ENCODE assay signal across 20 cellular contexts in genomic region chr11:93519179-93519578, GRCh38. TPM values are rescaled to one million over a fixed set of nuclear protein-coding genes. Genes with fewer than 3 reads are reported as not detected.
DNase-seq lines count a peak whose midpoint lies in the region; ATAC-seq, FAIRE-seq and TF ChIP-seq lines count a peak whose summit lies in the region.
"Had no signal": no experiment of that assay in that cellular context is flagged by ENCODE, and none has a peak within 500 bp of the region (broad histone marks: within the 10 kb centered on the region; RNA-seq: fewer than 3 reads in every experiment).

No MANE protein-coding gene starts in this region.

- peaks cover 3 to 4% of the 10 kb centered on the region in 2 experiments for H4K20me1 ChIP-seq in H1 (replicated peaks in 1 of 2; ENCODE audit: control insufficient read depth in 1 of 2, insufficient read depth in 2 of 2, low read length in 2 of 2)

- no peak overlapping the region for H2AFZ ChIP-seq in H1 (ENCODE audit: low read length)

- no peak overlapping the region for H3K4ac ChIP-seq in H1 (replicated peaks; ENCODE audit: insufficient read length, low read depth, low read length)

- no peaks in the 10 kb centered on the region for H3K27me3 ChIP-seq in H1 (replicated peaks in 1 of 4; ENCODE audit: control insufficient read depth in 3 of 4, extremely low read depth in 1 of 4, insufficient read depth in 3 of 4, low read length in 3 of 4)
- H3K27me3 ChIP-seq: neutrophil, right atrium auricular region, transverse colon had no signal

- CTCF ChIA-PET in H1 (lab: Charles Lee; ENCODE audit: partially characterized antibody) = no interaction called here

- TF ChIP-seq CTCF in H1 (IDR thresholded peaks at IDR 0.05; ENCODE audit: control extremely low read depth in 1 of 3, insufficient read depth in 1 of 3, low read depth in 1 of 3, low read length in 3 of 3) = no peak

- H3K4me1 ChIP-seq in H1 (replicated peaks in 1 of 4; ENCODE audit: control insufficient read depth in 3 of 4, insufficient read depth in 4 of 4, low read length in 3 of 4) = peaks cover 0 to 15% (median 8%) of the 10 kb centered on the region in 4 experiments

- no peak overlapping the region for H2BK20ac ChIP-seq in H1 (ENCODE audit: low read length)

- no peak overlapping the region for H3K4me3 ChIP-seq in H1 (ENCODE audit: extremely low read depth in 1 of 4, insufficient read depth in 2 of 4, low read depth in 3 of 4, low read length in 4 of 4)
- H3K4me3 ChIP-seq: BLaER1 treated with 17β-estradiol and CSF1 and Interleukin-3, amounts not matched to agents 10 nM and 100 nM; right atrium auricular region; transverse colon had no signal

- H4K5ac ChIP-seq in H1 (ENCODE audit: insufficient read length, low read depth, low read length) = no peak overlapping the region

- POLR2A ChIA-PET in H1 (lab: Charles Lee; ENCODE audit: partially characterized antibody) = interaction anchor here (1.0 kb wide), 1 partner anchor 28 kb away, joined by 3 read pairs; no protein-coding TSS in a partner anchor

- H2BK5ac ChIP-seq in H1 (ENCODE audit: low read depth, low read length) = no peak overlapping the region

- no peak overlapping the region for H4K8ac ChIP-seq in H1 (ENCODE audit: extremely low read depth, insufficient read depth, low read length)

- intact Hi-C loops in posterior vena cava (cut with DNase I) = no loop called here

- TF ChIP-seq POLR2A in H1 (IDR thresholded peaks at IDR 0.05; ENCODE audit: control extremely low read depth in 1 of 2, low read depth in 2 of 2, low read length in 2 of 2) = no peak

- H3K79me2 ChIP-seq in H1 (ENCODE audit: control insufficient read depth in 1 of 2, insufficient read depth in 2 of 2, low read length in 2 of 2) = peaks cover 0 to 53% of the 10 kb centered on the region in 2 experiments; a peak in 2 of 4 replicates

- H2BK15ac ChIP-seq in H1 (ENCODE audit: low read length) = 0 out of 2 replicates have a peak overlapping the region, but pooled peaks have one; percentile 34

- H3K56ac ChIP-seq in H1 (replicated peaks; ENCODE audit: insufficient read length, low read depth, low read length) = no peak overlapping the region

- H3K9me3 ChIP-seq in H1 (ENCODE audit: insufficient read depth in 2 of 2, low read depth in 1 of 2, low read length in 1 of 2) = no peaks in the 10 kb centered on the region
- H3K9me3 ChIP-seq: BLaER1 treated with 17β-estradiol and CSF1 and Interleukin-3, amounts not matched to agents 10 nM and 100 nM; neutrophil; right atrium auricular region; transverse colon had no signal

- peaks cover 6% of the 10 kb centered on the region for H3K79me1 ChIP-seq in H1 (ENCODE audit: low read depth, low read length)

- no peak overlapping the region for H3K14ac ChIP-seq in H1 (ENCODE audit: insufficient read length)

- TF ChIP-seq EP300 in H1 (IDR thresholded peaks at IDR 0.05; ENCODE audit: borderline replicate concordance in 1 of 2, low read depth in 2 of 2, low read length in 2 of 2) = no peak

- 77% methylated on average over 1 of the region's 1 CpG; no CpG with 5 or more reads in 1 of the 2 experiments for WGBS in H1 (ENCODE audit: extremely low coverage in 1 of 2, insufficient coverage in 1 of 2, insufficient read length in 1 of 2, insufficient replicate concordance in 2 of 2, low coverage in 1 of 2, low lambda C conversion rate in 2 of 2, missing lambda C conversion rate in 1 of 2), 2 experiments

- H3K4me2 ChIP-seq in H1 (ENCODE audit: insufficient read depth in 1 of 2, low read depth in 2 of 2, low read length in 2 of 2) = no peak overlapping the region
- H3K4me2 ChIP-seq: BLaER1 treated with 17β-estradiol and CSF1 and Interleukin-3, amounts not matched to agents 10 nM and 100 nM had no signal

- H3K9ac ChIP-seq in H1 (replicated peaks in 1 of 4; ENCODE audit: extremely low read depth in 1 of 4, low read depth in 3 of 4, low read length in 3 of 4) = no peak overlapping the region
- H3K9ac ChIP-seq: BLaER1 treated with 17β-estradiol and CSF1 and Interleukin-3, amounts not matched to agents 10 nM and 100 nM had no signal

- DNase-seq in DMS79 treated with DMSO at 0.1 percent for 48 hours (lab: John Stamatoyannopoulos, UW) = peak; percentile 91
- DNase-seq in NCI-H1436 treated with DMSO at 0.1 percent for 48 hours (lab: John Stamatoyannopoulos, UW) = peak; percentile 48
- peak; percentile 91 for DNase-seq in NCI-H69 (lab: John Stamatoyannopoulos, UW)
- DNase-seq in H1 (ENCODE audit: low read depth in 1 of 2, low spot score in 2 of 2) = no peak
- no peak for DNase-seq in iPS-NIHi11 (ENCODE audit: low spot score)
- DNase-seq in posterior vena cava (ENCODE audit: low spot score) = no peak
- DNase-seq: activated naive CD4-positive, alpha-beta T cell treated with anti-CD3 and anti-CD28 coated beads, Interleukin-2, amount 50 U/mL, for 16 hours; activated T-cell treated with anti-CD3 and anti-CD28 coated beads for 4 hours; foreskin melanocyte; left cardiac atrium; midbrain; RPMI8226; stimulated activated CD4-positive, alpha-beta T cell treated with anti-CD3 and anti-CD28 coated beads, Interleukin-15, amount 100 ng/mL, for 24 hours; stimulated activated naive CD4-positive, alpha-beta T cell treated with Interleukin-2 at 50 U/mL for 16 hours; SW 1271; transverse colon had no signal

- no peak for ATAC-seq in HG03196 (IDR thresholded peaks at IDR 0.05; ENCODE audit: unreplicated experiment)
- ATAC-seq: left cardiac atrium had no signal

- no peak for TF ChIP-seq RAD21 in H1 (IDR thresholded peaks at IDR 0.05 in 1 of 2, conservative IDR thresholded peaks at IDR 0.05 in 1 of 2; ENCODE audit: low read depth in 2 of 2, low read length in 2 of 2)

- no peak overlapping the region; the same call in 1 of the 2 replicates for H3K18ac ChIP-seq in H1 (ENCODE audit: extremely low read depth, low read length)

- H4K91ac ChIP-seq in H1 (replicated peaks; ENCODE audit: insufficient read length, low read length) = no peak overlapping the region

- H3K36me3 ChIP-seq in H1 (ENCODE audit: control insufficient read depth in 2 of 4, insufficient read depth in 4 of 4, low read length in 3 of 4) = no peaks in the 10 kb centered on the region
- H3K36me3 ChIP-seq: BLaER1 treated with 17β-estradiol and CSF1 and Interleukin-3, amounts not matched to agents 10 nM and 100 nM; neutrophil; right atrium auricular region; transverse colon had no signal

- H3K23me2 ChIP-seq in H1 (ENCODE audit: low read depth, low read length) = no peaks in the 10 kb centered on the region

- FAIRE-seq in H1 (lab: Jason Lieb, UNC) = no peak

- H3K27ac ChIP-seq in H1 (ENCODE audit: low read depth, low read length) = no peak overlapping the region
- H3K27ac ChIP-seq: BLaER1 treated with 17β-estradiol and CSF1 and Interleukin-3, amounts not matched to agents 10 nM and 100 nM; neutrophil; right atrium auricular region; transverse colon had no signal

- H3K23ac ChIP-seq in H1 (ENCODE audit: insufficient read length) = no peak overlapping the region

- H2BK12ac ChIP-seq in H1 (ENCODE audit: low read depth, low read length) = no peak overlapping the region

- H2AK5ac ChIP-seq in H1 (ENCODE audit: low read depth, low read length) = no peak overlapping the region

- H2BK120ac ChIP-seq in H1 (replicated peaks; ENCODE audit: low read depth, low read length) = no peak overlapping the region

TF ChIP-seq in H1, 55 proteins besides CTCF, POLR2A, EP300 and RAD21:
- TF ChIP-seq CBX5 (IDR thresholded peaks at IDR 0.05; ENCODE audit: low read depth, low read length) (no peak), TAF1 (IDR thresholded peaks at IDR 0.05; ENCODE audit: low read depth, low read length) (no peak), SIX5 (IDR thresholded peaks at IDR 0.05; ENCODE audit: low read depth, low read length) (no peak), PHF8 (conservative IDR thresholded peaks at IDR 0.05; ENCODE audit: low read depth, low read length) (no peak), SP1 (IDR thresholded peaks at IDR 0.05; ENCODE audit: low read depth, low read length) (no peak), KDM1A (IDR thresholded peaks at IDR 0.05; ENCODE audit: borderline replicate concordance, low read length) (no peak)

RNA-seq across cellular contexts. Expression of gene SMCO4, which starts 24.0 kb away (rescaled TPM):
- total RNA-seq in H1 (2021; fragmentation: NEBNext Ultra II Directional; extraction: Animal tissue kit (Norgen Biotek cat#: 25700)) = 53.9 and 57.0 TPM in 2 replicates
- 33.2 and 36.6 TPM in 2 replicates for polyA plus RNA-seq in H1 (2011; rRNA removed)
- 42.7 TPM for polyA plus RNA-seq in H1 (2011; cell fraction: cytosol; rRNA removed)
- 27.2 TPM for polyA plus RNA-seq in H1 (2011; cell fraction: nucleus; rRNA removed)
- polyA plus RNA-seq in H1 (2012, experiment 1 of 2) = 59.3 to 89.7 TPM (median 68.0 TPM) in 4 replicates
- polyA plus RNA-seq in H1 (2012, experiment 2 of 2) = 20.9 TPM
- polyA plus RNA-seq in H1 (2013, experiment 1 of 2) = 33.7 TPM
- 33.9 TPM for polyA plus RNA-seq in H1 (2013, experiment 2 of 2)
- polyA minus RNA-seq in H1 (2011; rRNA and poly(A)+ RNA removed) = 7.9 and 12.2 TPM in 2 replicates
- polyA minus RNA-seq in H1 (2011; cell fraction: cytosol; rRNA and poly(A)+ RNA removed) = 17.5 TPM
- polyA minus RNA-seq in H1 (2011; cell fraction: nucleus; rRNA and poly(A)+ RNA removed) = 9.4 TPM
- total RNA-seq in posterior vena cava = 10 to 100 TPM; 11.6 to 11.7 TPM

Comparison
In these comparisons a context has a peak if more than half of its experiments do, and no peak if none do; other contexts are left out.
1. DNase-seq: peak in DMS79 treated with DMSO at 0.1 percent for 48 hours (single experiment), NCI-H1436 treated with DMSO at 0.1 percent for 48 hours (single experiment) and NCI-H69 (single experiment); none in H1 (0 of 2), iPS-NIHi11 (single experiment) and posterior vena cava (single experiment).